Comparison of ENCODE assay signal across 2 cellular contexts in the genomic region with DNA sequence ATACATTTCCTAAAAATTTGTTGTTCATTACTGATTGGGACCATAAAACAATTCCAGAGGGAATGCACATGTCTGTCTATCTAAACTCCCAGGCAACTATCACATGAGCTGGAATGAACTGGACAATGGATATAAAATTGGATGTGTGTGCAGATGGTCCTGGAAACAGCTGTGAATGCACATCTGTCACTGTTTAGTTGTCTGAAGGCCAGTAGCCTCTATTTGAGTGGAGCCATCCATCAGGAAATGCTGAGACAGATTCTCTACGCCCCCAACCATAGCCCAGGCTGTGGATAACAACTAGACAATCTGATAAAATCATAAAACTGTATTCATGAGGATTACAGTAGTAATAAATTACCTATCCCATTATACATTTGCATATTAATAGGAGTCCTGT.
TF ChIP-seq lines count a peak whose summit lies in the region.

No MANE protein-coding gene starts in this region.

TF ChIP-seq in SK-N-SH, 30 proteins besides CTCF, POLR2A, EP300 and RAD21 (continued from another document):
- TF ChIP-seq ELF1 (IDR thresholded peaks at IDR 0.05) (no peak), JUND (IDR thresholded peaks at IDR 0.05) (no peak), GATA2 (CRISPR knock-in tag; IDR thresholded peaks at IDR 0.05) (peak; percentile 12; the same call in 1 of the 2 replicates), RCOR1 (IDR thresholded peaks at IDR 0.05; ENCODE audit: low read length) (peak; percentile 70), MXI1 (IDR thresholded peaks at IDR 0.05; ENCODE audit: low read depth, low read length) (peak; percentile 45; the same call in 1 of the 2 replicates)
TF ChIP-seq in SK-N-SH: peak in this region for 3.

TF ChIP-seq in SK-N-SH treated with all-trans-retinoic acid at 6 μM for 48 hours, 23 proteins besides CTCF, POLR2A, EP300 and RAD21:
- TF ChIP-seq, protein P1, sequence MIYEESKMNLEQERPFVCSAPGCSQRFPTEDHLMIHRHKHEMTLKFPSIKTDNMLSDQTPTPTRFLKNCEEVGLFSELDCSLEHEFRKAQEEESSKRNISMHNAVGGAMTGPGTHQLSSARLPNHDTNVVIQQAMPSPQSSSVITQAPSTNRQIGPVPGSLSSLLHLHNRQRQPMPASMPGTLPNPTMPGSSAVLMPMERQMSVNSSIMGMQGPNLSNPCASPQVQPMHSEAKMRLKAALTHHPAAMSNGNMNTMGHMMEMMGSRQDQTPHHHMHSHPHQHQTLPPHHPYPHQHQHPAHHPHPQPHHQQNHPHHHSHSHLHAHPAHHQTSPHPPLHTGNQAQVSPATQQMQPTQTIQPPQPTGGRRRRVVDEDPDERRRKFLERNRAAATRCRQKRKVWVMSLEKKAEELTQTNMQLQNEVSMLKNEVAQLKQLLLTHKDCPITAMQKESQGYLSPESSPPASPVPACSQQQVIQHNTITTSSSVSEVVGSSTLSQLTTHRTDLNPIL (CRISPR knock-in tag; IDR thresholded peaks at IDR 0.05; ENCODE audit: low read depth) = no peak
- TF ChIP-seq ESRRG (CRISPR knock-in tag; IDR thresholded peaks at IDR 0.05) (no peak), ARNTL (CRISPR knock-in tag; IDR thresholded peaks at IDR 0.05; ENCODE audit: borderline replicate concordance, low read depth) (no peak), ZC3H10 (CRISPR knock-in tag; IDR thresholded peaks at IDR 0.05) (no peak), TOX (CRISPR knock-in tag; IDR thresholded peaks at IDR 0.05; ENCODE audit: borderline replicate concordance) (no peak), GLIS3 (CRISPR knock-in tag; IDR thresholded peaks at IDR 0.05) (no peak), RARB (CRISPR knock-in tag; IDR thresholded peaks at IDR 0.05) (no peak), ZFP3 (CRISPR knock-in tag; IDR thresholded peaks at IDR 0.05) (no peak), ISL1 (CRISPR knock-in tag; IDR thresholded peaks at IDR 0.05) (no peak), ZFP30 (CRISPR knock-in tag; IDR thresholded peaks at IDR 0.05) (no peak), SNAI2 (CRISPR knock-in tag; IDR thresholded peaks at IDR 0.05) (no peak), PPARA (CRISPR knock-in tag; IDR thresholded peaks at IDR 0.05; ENCODE audit: borderline replicate concordance) (no peak), ZNF565 (CRISPR knock-in tag; conservative IDR thresholded peaks at IDR 0.05; ENCODE audit: low read depth) (no peak), BACH2 (CRISPR knock-in tag; IDR thresholded peaks at IDR 0.05; ENCODE audit: borderline replicate concordance) (no peak)
- TF ChIP-seq, protein P2, sequence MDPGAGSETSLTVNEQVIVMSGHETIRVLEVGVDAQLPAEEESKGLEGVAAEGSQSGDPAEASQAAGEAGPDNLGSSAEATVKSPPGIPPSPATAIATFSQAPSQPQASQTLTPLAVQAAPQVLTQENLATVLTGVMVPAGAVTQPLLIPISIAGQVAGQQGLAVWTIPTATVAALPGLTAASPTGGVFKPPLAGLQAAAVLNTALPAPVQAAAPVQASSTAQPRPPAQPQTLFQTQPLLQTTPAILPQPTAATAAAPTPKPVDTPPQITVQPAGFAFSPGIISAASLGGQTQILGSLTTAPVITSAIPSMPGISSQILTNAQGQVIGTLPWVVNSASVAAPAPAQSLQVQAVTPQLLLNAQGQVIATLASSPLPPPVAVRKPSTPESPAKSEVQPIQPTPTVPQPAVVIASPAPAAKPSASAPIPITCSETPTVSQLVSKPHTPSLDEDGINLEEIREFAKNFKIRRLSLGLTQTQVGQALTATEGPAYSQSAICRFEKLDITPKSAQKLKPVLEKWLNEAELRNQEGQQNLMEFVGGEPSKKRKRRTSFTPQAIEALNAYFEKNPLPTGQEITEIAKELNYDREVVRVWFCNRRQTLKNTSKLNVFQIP (CRISPR knock-in tag; IDR thresholded peaks at IDR 0.05; ENCODE audit: borderline replicate concordance, low read depth) = no peak
- TF ChIP-seq, protein P3, sequence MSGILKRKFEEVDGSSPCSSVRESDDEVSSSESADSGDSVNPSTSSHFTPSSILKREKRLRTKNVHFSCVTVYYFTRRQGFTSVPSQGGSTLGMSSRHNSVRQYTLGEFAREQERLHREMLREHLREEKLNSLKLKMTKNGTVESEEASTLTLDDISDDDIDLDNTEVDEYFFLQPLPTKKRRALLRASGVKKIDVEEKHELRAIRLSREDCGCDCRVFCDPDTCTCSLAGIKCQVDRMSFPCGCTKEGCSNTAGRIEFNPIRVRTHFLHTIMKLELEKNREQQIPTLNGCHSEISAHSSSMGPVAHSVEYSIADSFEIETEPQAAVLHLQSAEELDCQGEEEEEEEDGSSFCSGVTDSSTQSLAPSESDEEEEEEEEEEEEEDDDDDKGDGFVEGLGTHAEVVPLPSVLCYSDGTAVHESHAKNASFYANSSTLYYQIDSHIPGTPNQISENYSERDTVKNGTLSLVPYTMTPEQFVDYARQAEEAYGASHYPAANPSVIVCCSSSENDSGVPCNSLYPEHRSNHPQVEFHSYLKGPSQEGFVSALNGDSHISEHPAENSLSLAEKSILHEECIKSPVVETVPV (CRISPR knock-in tag; IDR thresholded peaks at IDR 0.05) = no peak
